9 cellular contexts compared by ENCODE assay signal in the genomic region with DNA sequence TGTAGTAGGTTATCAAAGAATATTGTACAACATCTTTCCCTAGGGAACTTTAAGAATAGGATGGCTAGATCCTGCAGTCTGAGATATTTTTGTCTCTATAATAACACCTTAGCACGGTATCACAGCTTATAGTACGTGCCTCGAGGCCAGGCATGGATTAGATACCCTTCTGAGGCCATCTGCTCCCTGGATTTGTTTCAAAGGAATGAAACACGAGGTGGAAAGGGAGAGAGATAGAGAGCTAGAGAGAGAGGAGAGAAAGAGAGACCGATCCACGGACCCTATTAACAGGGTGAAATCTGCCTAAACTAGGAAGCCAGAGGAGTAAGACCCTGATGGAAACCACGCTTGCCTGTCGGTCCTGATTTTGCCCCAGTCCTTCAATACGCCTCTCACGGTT.
DNase-seq lines count a peak whose midpoint lies in the region; ATAC-seq, FAIRE-seq and TF ChIP-seq lines count a peak whose summit lies in the region.
"Had no signal": no experiment of that assay in that cellular context is flagged by ENCODE, and none has a peak within 500 bp of the region (broad histone marks: within the 10 kb centered on the region; RNA-seq: fewer than 3 reads in every experiment).

No MANE protein-coding gene starts in this region.

- H3K27me3 ChIP-seq in SK-N-SH (ENCODE audit: insufficient read depth) (no peaks in the 10 kb centered on the region), H1 (replicated peaks in 1 of 4; ENCODE audit: control insufficient read depth in 3 of 4, extremely low read depth in 1 of 4, insufficient read depth in 3 of 4, low read length in 3 of 4) (peaks cover 0 to 17% (median 10%) of the 10 kb centered on the region in 4 experiments; a peak in 6 of 7 replicates), rectal smooth muscle tissue (ENCODE audit: control insufficient read depth, insufficient read depth, low read length) (no peaks in the 10 kb centered on the region)

- no peaks in the 10 kb centered on the region for H4K20me1 ChIP-seq in SK-N-SH (ENCODE audit: insufficient read depth)
- H4K20me1 ChIP-seq in H1 (replicated peaks in 1 of 2; ENCODE audit: control insufficient read depth in 1 of 2, insufficient read depth in 2 of 2, low read length in 2 of 2): no peaks in the 10 kb centered on the region

- H3K14ac ChIP-seq in H1 (ENCODE audit: insufficient read length): no peak overlapping the region

- no peak overlapping the region for H3K56ac ChIP-seq in H1 (replicated peaks; ENCODE audit: insufficient read length, low read depth, low read length)

- no peak overlapping the region for H2BK5ac ChIP-seq in H1 (ENCODE audit: low read depth, low read length)

- H3K4me1 ChIP-seq in SK-N-SH (ENCODE audit: control insufficient read depth in 1 of 2, insufficient read depth in 2 of 2, low read depth in 1 of 2, low read length in 1 of 2) (peaks cover 0 to 16% of the 10 kb centered on the region in 2 experiments; a peak in 2 of 4 replicates), H1 (replicated peaks in 1 of 4; ENCODE audit: control insufficient read depth in 3 of 4, insufficient read depth in 4 of 4, low read length in 3 of 4) (peaks cover 4 to 14% (median 11%) of the 10 kb centered on the region in 4 experiments; a peak in 6 of 7 replicates), rectal smooth muscle tissue (ENCODE audit: control insufficient read depth, insufficient read depth, low read length) (peaks cover 13% of the 10 kb centered on the region)

- no peak overlapping the region for H3K9ac ChIP-seq in SK-N-SH
- no peak overlapping the region for H3K9ac ChIP-seq in H1 (replicated peaks in 1 of 4; ENCODE audit: extremely low read depth in 1 of 4, low read depth in 3 of 4, low read length in 3 of 4)
- H3K9ac ChIP-seq in rectal smooth muscle tissue (ENCODE audit: low read length): no peak overlapping the region

- no peak for FAIRE-seq in H1 (lab: Jason Lieb, UNC)

- no peak for TF ChIP-seq EP300 in SK-N-SH (IDR thresholded peaks at IDR 0.05; ENCODE audit: borderline replicate concordance in 1 of 2, low read depth in 1 of 2, low read length in 1 of 2)
- no peak for TF ChIP-seq EP300 in H1 (IDR thresholded peaks at IDR 0.05; ENCODE audit: borderline replicate concordance in 1 of 2, low read depth in 2 of 2, low read length in 2 of 2)

- no peaks in the 10 kb centered on the region for H3K9me2 ChIP-seq in SK-N-SH

- H3K79me1 ChIP-seq in H1 (ENCODE audit: low read depth, low read length): no peaks in the 10 kb centered on the region

- peaks cover 8% of the 10 kb centered on the region for H3K23me2 ChIP-seq in H1 (ENCODE audit: low read depth, low read length)

- peak overlapping the region; percentile 98; the same call in 1 of the 2 replicates for H2AFZ ChIP-seq in SK-N-SH (ENCODE audit: low read depth)
- H2AFZ ChIP-seq in H1 (ENCODE audit: low read length): no peak overlapping the region

- no peak overlapping the region; a peak in 1 of 4 replicates for H3K27ac ChIP-seq in SK-N-SH (ENCODE audit: low read depth in 2 of 2, low read length in 1 of 2)
- H3K27ac ChIP-seq in H1 (ENCODE audit: low read depth, low read length): no peak overlapping the region
- H3K27ac ChIP-seq in rectal smooth muscle tissue (ENCODE audit: low read depth, low read length): no peak overlapping the region

- H3K79me2 ChIP-seq in SK-N-SH (ENCODE audit: insufficient read depth) (no peaks in the 10 kb centered on the region), H1 (ENCODE audit: control insufficient read depth in 1 of 2, insufficient read depth in 2 of 2, low read length in 2 of 2) (no peaks in the 10 kb centered on the region)

- H3K4me2 ChIP-seq in SK-N-SH (peak overlapping the region; percentile 99), H1 (ENCODE audit: insufficient read depth in 1 of 2, low read depth in 2 of 2, low read length in 2 of 2) (peak overlapping the region in 1 of 2 experiments; percentile 65; a peak in 2 of 4 replicates)

- CTCF ChIA-PET in SK-N-SH (lab: Yijun Ruan, JAX): interaction anchor here (0.7 to 4.2 kb wide), 10 partner anchors 8 to 1413 kb away, joined by 3 to 35 read pairs (median 4); no protein-coding TSS in a partner anchor
- CTCF ChIA-PET in H1 (lab: Charles Lee; ENCODE audit: partially characterized antibody): interaction anchor here (0.6 to 2.4 kb wide), 6 partner anchors 24 to 476 kb away, joined by 3 to 6 read pairs (median 3); no protein-coding TSS in a partner anchor

- TF ChIP-seq RAD21 in SK-N-SH (IDR thresholded peaks at IDR 0.05; ENCODE audit: low read length): no peak
- TF ChIP-seq RAD21 in H1 (IDR thresholded peaks at IDR 0.05 in 1 of 2, conservative IDR thresholded peaks at IDR 0.05 in 1 of 2; ENCODE audit: low read depth in 2 of 2, low read length in 2 of 2): no peak

- peak overlapping the region; percentile 40 for H3K4ac ChIP-seq in H1 (replicated peaks; ENCODE audit: insufficient read length, low read depth, low read length)

- no peaks in the 10 kb centered on the region for H3F3A ChIP-seq in SK-N-SH (replicated peaks; ENCODE audit: insufficient read depth)

- H3K23ac ChIP-seq in H1 (ENCODE audit: insufficient read length): no peak overlapping the region

- no peak overlapping the region for H3K18ac ChIP-seq in H1 (ENCODE audit: extremely low read depth, low read length)

- peak; percentile 4 for DNase-seq in SK-N-SH
- DNase-seq in NCI-H69 (lab: John Stamatoyannopoulos, UW): peak; percentile 81
- DNase-seq in H1 (ENCODE audit: low read depth in 1 of 2, low spot score in 2 of 2): no peak
- DNase-seq in NCI-H748 treated with DMSO at 0.1 percent for 48 hours (lab: John Stamatoyannopoulos, UW): no peak
- DNase-seq: Right ventricle myocardium superior had no signal

- no peak for TF ChIP-seq POLR2A in H1 (IDR thresholded peaks at IDR 0.05; ENCODE audit: control extremely low read depth in 1 of 2, low read depth in 2 of 2, low read length in 2 of 2)

- no peak overlapping the region for H2AK5ac ChIP-seq in H1 (ENCODE audit: low read depth, low read length)

- H3K36me3 ChIP-seq in SK-N-SH (replicated peaks in 1 of 2; ENCODE audit: control insufficient read depth in 1 of 2, insufficient read depth in 2 of 2, low read length in 1 of 2): no peaks in the 10 kb centered on the region
- H3K36me3 ChIP-seq in H1 (ENCODE audit: control insufficient read depth in 2 of 4, insufficient read depth in 4 of 4, low read length in 3 of 4): no peaks in the 10 kb centered on the region
- no peaks in the 10 kb centered on the region for H3K36me3 ChIP-seq in rectal smooth muscle tissue (ENCODE audit: control insufficient read depth, insufficient read depth, low read length)

- H2BK20ac ChIP-seq in H1 (ENCODE audit: low read length): no peak overlapping the region

- POLR2A ChIA-PET in SK-N-SH (lab: Yijun Ruan, JAX) (interaction anchor here (0.5 to 1.0 kb wide), 3 partner anchors 1037 to 1151 kb away, joined by 3 to 4 read pairs (median 3); no protein-coding TSS in a partner anchor), H1 (lab: Charles Lee; ENCODE audit: partially characterized antibody) (interaction anchor here (1.0 to 1.4 kb wide), 2 partner anchors 69 to 240 kb away, joined by 3 read pairs; no protein-coding TSS in a partner anchor)

- peak overlapping the region in 1 of 2 experiments; percentile 83; a peak in 1 of 4 replicates for H3K4me3 ChIP-seq in SK-N-SH (ENCODE audit: low read depth in 2 of 2, low read length in 1 of 2)
- peak overlapping the region in 1 of 4 experiments; percentile 61; a peak in 1 of 8 replicates for H3K4me3 ChIP-seq in H1 (ENCODE audit: extremely low read depth in 1 of 4, insufficient read depth in 2 of 4, low read depth in 3 of 4, low read length in 4 of 4)
- peak overlapping the region; percentile 83 for H3K4me3 ChIP-seq in rectal smooth muscle tissue (ENCODE audit: low read length)

- no peaks in the 10 kb centered on the region for H3K9me3 ChIP-seq in SK-N-SH
- H3K9me3 ChIP-seq in H1 (ENCODE audit: insufficient read depth in 2 of 2, low read depth in 1 of 2, low read length in 1 of 2): no peaks in the 10 kb centered on the region

- no peak overlapping the region for H4K91ac ChIP-seq in H1 (replicated peaks; ENCODE audit: insufficient read length, low read length)

- no peak overlapping the region for H2BK15ac ChIP-seq in H1 (ENCODE audit: low read length)

- WGBS in SK-N-SH (ENCODE audit: low lambda C conversion rate): 90% methylated on average over 10 of the region's 10 CpGs
- WGBS in H1 (ENCODE audit: extremely low coverage in 1 of 2, insufficient coverage in 1 of 2, insufficient read length in 1 of 2, insufficient replicate concordance in 2 of 2, low coverage in 1 of 2, low lambda C conversion rate in 2 of 2, missing lambda C conversion rate in 1 of 2), 2 experiments: 90% methylated on average over 10 of the region's 10 CpGs; no CpG with 5 or more reads in 1 of the 2 experiments

- peak overlapping the region; percentile 64 for H2BK120ac ChIP-seq in H1 (replicated peaks; ENCODE audit: low read depth, low read length)

- no peak overlapping the region for H4K8ac ChIP-seq in H1 (ENCODE audit: extremely low read depth, insufficient read depth, low read length)

- ATAC-seq in SK-N-SH treated with all-trans-retinoic acid at 6 μM for 48 hours: no peak
- no peak for ATAC-seq in HG02763 (IDR thresholded peaks at IDR 0.05; ENCODE audit: unreplicated experiment)
- ATAC-seq in GM18517 (IDR thresholded peaks at IDR 0.05; ENCODE audit: unreplicated experiment): no peak

- TF ChIP-seq CTCF in SK-N-SH (IDR thresholded peaks at IDR 0.05) (no peak), H1 (IDR thresholded peaks at IDR 0.05; ENCODE audit: control extremely low read depth in 1 of 3, insufficient read depth in 1 of 3, low read depth in 1 of 3, low read length in 3 of 3) (no peak)

- peak overlapping the region; percentile 29; the same call in 1 of the 2 replicates for H2BK12ac ChIP-seq in H1 (ENCODE audit: low read depth, low read length)

- H4K5ac ChIP-seq in H1 (ENCODE audit: insufficient read length, low read depth, low read length): no peak overlapping the region

TF ChIP-seq in SK-N-SH, 30 proteins besides CTCF, POLR2A, EP300 and RAD21 (continues in another document):
- TF ChIP-seq SMC3 (IDR thresholded peaks at IDR 0.05; ENCODE audit: low read depth, low read length): no peak
- TF ChIP-seq RCOR1 (IDR thresholded peaks at IDR 0.05; ENCODE audit: low read length): no peak

TF ChIP-seq in SK-N-SH treated with all-trans-retinoic acid at 6 μM for 48 hours, 23 proteins besides CTCF, POLR2A, EP300 and RAD21 (continues in another document):
- TF ChIP-seq GLIS3 (CRISPR knock-in tag; IDR thresholded peaks at IDR 0.05) (no peak), PPARA (CRISPR knock-in tag; IDR thresholded peaks at IDR 0.05; ENCODE audit: borderline replicate concordance) (no peak), ZNF70 (CRISPR knock-in tag; IDR thresholded peaks at IDR 0.05) (no peak), ESRRG (CRISPR knock-in tag; IDR thresholded peaks at IDR 0.05) (no peak)

TF ChIP-seq in H1, 55 proteins besides CTCF, POLR2A, EP300 and RAD21:
- no peak for TF ChIP-seq TBP (IDR thresholded peaks at IDR 0.05; ENCODE audit: low read depth, low read length)
- no peak for TF ChIP-seq RFX5 (IDR thresholded peaks at IDR 0.05; ENCODE audit: borderline replicate concordance, low read depth, low read length)
- no peak for TF ChIP-seq GTF2F1 (IDR thresholded peaks at IDR 0.05; ENCODE audit: borderline replicate concordance, low read depth, low read length)

Comparison
In these comparisons a context has a peak if more than half of its experiments do, and no peak if none do; other contexts are left out.
1. DNase-seq: peak in SK-N-SH (single experiment) and NCI-H69 (single experiment); none in H1 (0 of 2) and NCI-H748 treated with DMSO at 0.1 percent for 48 hours (single experiment).